ENCODE assay signal across 21 cellular contexts in genomic region chrX:149002320-149002719, GRCh38.
"Had no signal": no experiment of that assay in that cellular context is flagged by ENCODE, and none has a peak within 500 bp of the region (broad histone marks: within the 10 kb centered on the region; RNA-seq: fewer than 3 reads in every experiment).

No MANE protein-coding gene starts in this region.

- FAIRE-seq: endothelial cell of umbilical vein, frontal cortex, keratinocyte had no signal

- H3K4me3 ChIP-seq: colonic mucosa, esophagus muscularis mucosa, gastroesophageal sphincter, heart left ventricle, hepatocyte, left lung, lower lobe of right lung had no signal

- H3K9me3 ChIP-seq: colonic mucosa, esophagus muscularis mucosa, gastroesophageal sphincter, heart left ventricle, left lung, lower lobe of right lung had no signal

- H3K27ac ChIP-seq: colonic mucosa, esophagus muscularis mucosa, foreskin keratinocyte, gastroesophageal sphincter, heart left ventricle, hepatocyte, left lung, lower lobe of right lung had no signal

- H3K79me2 ChIP-seq: hepatocyte had no signal

- H3K27me3 ChIP-seq: colonic mucosa, esophagus muscularis mucosa, foreskin keratinocyte, gastroesophageal sphincter, heart left ventricle, hepatocyte, left lung had no signal

- H3K36me3 ChIP-seq: colonic mucosa, esophagus muscularis mucosa, gastroesophageal sphincter, heart left ventricle, left lung, lower lobe of right lung had no signal

- H3K4me1 ChIP-seq: colonic mucosa, esophagus muscularis mucosa, foreskin keratinocyte, gastroesophageal sphincter, heart left ventricle, left lung, lower lobe of right lung had no signal

- ATAC-seq: effector memory CD8-positive, alpha-beta T cell; foreskin keratinocyte; gastroesophageal sphincter; heart left ventricle; left cardiac atrium; left lung; left ventricle myocardium superior; lower lobe of right lung; naive thymus-derived CD4-positive, alpha-beta T cell had no signal

- H3K4me2 ChIP-seq: hepatocyte had no signal

- DNase-seq: colonic mucosa; cortex of kidney; effector CD8-positive, alpha-beta T cell; effector memory CD8-positive, alpha-beta T cell; foreskin keratinocyte; heart left ventricle; hypothalamus; immature natural killer cell; left cardiac atrium; left lung; left ventricle myocardium superior; lower lobe of right lung; mesenchymal stem cell; midbrain; naive thymus-derived CD4-positive, alpha-beta T cell had no signal

- H2AFZ ChIP-seq: hepatocyte had no signal
